ENCODE assay signal across 9 cellular contexts in the genomic region with DNA sequence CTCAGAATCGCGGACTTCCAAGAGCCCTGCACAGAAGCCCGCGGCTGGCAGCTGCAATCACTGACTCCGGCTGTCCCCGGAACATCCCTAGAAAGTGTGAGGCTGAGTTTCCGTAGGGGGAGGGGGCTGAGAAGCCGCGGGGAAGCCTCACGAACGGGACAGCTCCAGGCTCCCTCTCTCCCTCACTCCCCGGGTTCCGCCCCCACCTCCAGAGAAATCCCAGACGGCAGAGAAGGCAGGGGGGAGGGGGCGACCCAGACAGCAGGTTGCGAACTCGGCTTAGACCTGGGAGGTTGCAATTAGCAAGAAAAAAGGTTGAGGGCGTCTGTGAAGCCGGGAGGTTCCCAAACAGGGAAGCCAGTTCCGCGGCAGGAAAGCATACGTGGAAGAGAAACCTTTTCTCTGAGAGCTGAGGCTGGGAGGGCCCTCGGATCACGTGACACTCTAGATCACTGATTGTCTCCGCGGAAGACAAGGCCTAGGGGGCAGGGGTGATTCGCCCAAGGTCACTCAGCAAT.
DNase-seq lines count a peak whose midpoint lies in the region; ATAC-seq and TF ChIP-seq lines count a peak whose summit lies in the region.
"Had no signal": no experiment of that assay in that cellular context is flagged by ENCODE, and none has a peak within 500 bp of the region (broad histone marks: within the 10 kb centered on the region; RNA-seq: fewer than 3 reads in every experiment).

No MANE protein-coding gene starts in this region.

- H3K27ac ChIP-seq in dorsolateral prefrontal cortex: peak overlapping the region in 57 of 59 donors; percentile 4 to 96 (median 84)
- H3K27ac ChIP-seq: esophagus squamous epithelium had no signal

- no peaks in the 10 kb centered on the region for H3K9me3 ChIP-seq in skeletal muscle satellite cell (replicated peaks; ENCODE audit: low read length)
- H3K9me3 ChIP-seq: esophagus squamous epithelium had no signal

- H3K4me2 ChIP-seq in skeletal muscle satellite cell (ENCODE audit: low read length): peak overlapping the region; percentile 80

- H3K4me3 ChIP-seq in dorsolateral prefrontal cortex: peak overlapping the region in 58 of 59 donors; percentile 14 to 70 (median 56)
- H3K4me3 ChIP-seq in skeletal muscle satellite cell (ENCODE audit: low read length): no peak overlapping the region

- H3K4me1 ChIP-seq in skeletal muscle satellite cell (ENCODE audit: control insufficient read depth, insufficient read depth, low read length): no peaks in the 10 kb centered on the region

- H3K27me3 ChIP-seq in dorsolateral prefrontal cortex: peaks cover 0 to 30% (median 0%) of the 10 kb centered on the region in 45 donors
- H3K27me3 ChIP-seq in skeletal muscle satellite cell (ENCODE audit: control insufficient read depth, insufficient read depth, low read length): peaks cover 11% of the 10 kb centered on the region

- H3K9ac ChIP-seq in skeletal muscle satellite cell (ENCODE audit: low read depth, low read length): no peak overlapping the region

- DNase-seq in NCI-H1417 (lab: John Stamatoyannopoulos, UW) (peak; percentile 89), NCI-H1417 treated with DMSO at 0.1 percent for 48 hours (lab: John Stamatoyannopoulos, UW) (no peak), NCI-H2227 treated with DMSO at 0.1 percent for 48 hours (lab: John Stamatoyannopoulos, UW) (peak; percentile 67), dorsolateral prefrontal cortex (peak in 7 of 10 donors; percentile 36 to 73 (median 52)), OCI-M1 (lab: John Stamatoyannopoulos, UW) (no peak)
- DNase-seq: esophagus squamous epithelium had no signal

- ATAC-seq in HG03432 (IDR thresholded peaks at IDR 0.05; ENCODE audit: unreplicated experiment) (no peak), HG03095 (IDR thresholded peaks at IDR 0.05; ENCODE audit: unreplicated experiment) (no peak)

- intact Hi-C loops in dorsolateral prefrontal cortex (cut with DNase I): loop anchor here in 1 of 2 donors (5.0 kb wide), 1 partner anchor 75 kb away; a partner anchor contains a TSS

- TF ChIP-seq CTCF in dorsolateral prefrontal cortex (IDR thresholded peaks at IDR 0.05 in 54 of 56, conservative IDR thresholded peaks at IDR 0.05 in 2 of 56; ENCODE audit: low read depth in 1 of 56, partially characterized antibody in 56 of 56): no peak

- no peaks in the 10 kb centered on the region for H3K36me3 ChIP-seq in skeletal muscle satellite cell (ENCODE audit: insufficient read depth, low read length)
- H3K36me3 ChIP-seq: esophagus squamous epithelium had no signal

Comparison
In these comparisons a context has a peak if more than half of its experiments do, and no peak if none do; other contexts are left out.
1. DNase-seq: peak in NCI-H1417 (3 of 3), NCI-H2227 treated with DMSO at 0.1 percent for 48 hours (single experiment) and dorsolateral prefrontal cortex (7 of 10); none in NCI-H1417 treated with DMSO at 0.1 percent for 48 hours (single experiment) and OCI-M1 (single experiment).